ENCODE assay signal across 16 cellular contexts in the genomic region with DNA sequence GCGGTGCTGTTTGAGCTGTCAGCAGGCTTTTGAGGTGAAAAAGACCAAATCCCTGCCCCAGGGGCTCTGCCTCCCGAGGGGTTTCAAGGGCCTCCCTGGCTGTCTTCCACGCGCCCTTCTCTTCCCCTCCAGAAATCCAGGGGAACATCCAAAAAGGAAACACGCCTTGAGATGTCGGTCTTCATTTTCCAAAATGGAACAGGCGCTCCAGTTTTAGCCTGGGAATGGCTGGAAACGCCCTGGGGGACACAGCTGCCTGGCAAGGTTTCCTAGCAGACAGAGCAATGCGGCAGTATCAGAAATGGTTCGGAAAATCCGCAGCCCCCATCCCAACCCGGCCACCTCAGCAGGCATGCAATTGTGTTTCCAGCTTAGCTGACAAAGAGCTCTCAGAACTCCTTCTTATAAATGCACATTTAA. TPM values are rescaled to one million over a fixed set of nuclear protein-coding genes. Genes with fewer than 3 reads are reported as not detected.
DNase-seq lines count a peak whose midpoint lies in the region; ATAC-seq and TF ChIP-seq lines count a peak whose summit lies in the region.
"Had no signal": no experiment of that assay in that cellular context is flagged by ENCODE, and none has a peak within 500 bp of the region (broad histone marks: within the 10 kb centered on the region; RNA-seq: fewer than 3 reads in every experiment).

No MANE protein-coding gene starts in this region.

- peak overlapping the region; percentile 57; the same call in 1 of the 2 replicates for H2AFZ ChIP-seq in GM23248

- no peak overlapping the region for H3K4me2 ChIP-seq in GM23248 (ENCODE audit: unreplicated experiment)

- peaks cover 9% of the 10 kb centered on the region; the same call in 1 of the 2 replicates for H3K4me1 ChIP-seq in GM23248 (ENCODE audit: insufficient read depth)

- TF ChIP-seq CTCF in osteocyte (IDR thresholded peaks at IDR 0.05) = no peak

- no peaks in the 10 kb centered on the region for H3K36me3 ChIP-seq in GM23248 (ENCODE audit: low read depth)
- no peaks in the 10 kb centered on the region for H3K36me3 ChIP-seq in SK-N-MC (ENCODE audit: insufficient read depth, low read length)
- H3K36me3 ChIP-seq: Peyer's patch had no signal

- no peaks in the 10 kb centered on the region for H3F3A ChIP-seq in GM23248 (ENCODE audit: insufficient read depth)

- intact Hi-C loops in left cardiac atrium (cut with DNase I) = no loop called here

- H3K4me3 ChIP-seq in GM23248 (no peak overlapping the region), SK-N-MC (peak overlapping the region; percentile 41)
- H3K4me3 ChIP-seq: Peyer's patch had no signal

- H3K9me3 ChIP-seq in GM23248 (ENCODE audit: low read depth) = no peaks in the 10 kb centered on the region
- no peaks in the 10 kb centered on the region for H3K9me3 ChIP-seq in SK-N-MC (ENCODE audit: low read depth, low read length)
- H3K9me3 ChIP-seq: Peyer's patch had no signal

- no peak overlapping the region for H3K4me3 Mint-ChIP-seq in osteocyte (ENCODE audit: unreplicated experiment)
- H3K4me3 Mint-ChIP-seq: activated CD4-positive, alpha-beta T cell treated with anti-CD3 and anti-CD28 coated beads, Interleukin-2, amount 10 ng/mL, durations not matched to agents 24 days and 14 days; effector memory CD8-positive, alpha-beta T cell; T-helper 2 cell treated with Interferon-gamma antibody and Interleukin-4, amounts not matched to agents 5 μg/mL and 100 μg/mL, for 36 hours had no signal

- ATAC-seq in left cardiac atrium (peak in 1 of 2 donors; percentile 20), HG02938 (IDR thresholded peaks at IDR 0.05; ENCODE audit: unreplicated experiment) (no peak)
- ATAC-seq: effector memory CD8-positive, alpha-beta T cell had no signal

- H3K36me3 Mint-ChIP-seq in osteocyte (ENCODE audit: unreplicated experiment) = no peaks in the 10 kb centered on the region

- H3K4me1 Mint-ChIP-seq in osteocyte (ENCODE audit: unreplicated experiment) = peaks cover 49% of the 10 kb centered on the region
- H3K4me1 Mint-ChIP-seq: activated CD4-positive, alpha-beta T cell treated with anti-CD3 and anti-CD28 coated beads, Interleukin-2, amount 10 ng/mL, durations not matched to agents 24 days and 14 days had no signal

- no peaks in the 10 kb centered on the region for H3K27me3 ChIP-seq in GM23248 (replicated peaks; ENCODE audit: insufficient read depth)
- H3K27me3 ChIP-seq: Peyer's patch had no signal

- no peaks in the 10 kb centered on the region for H3K9me3 Mint-ChIP-seq in osteocyte (ENCODE audit: unreplicated experiment)
- H3K9me3 Mint-ChIP-seq: activated CD4-positive, alpha-beta T cell treated with anti-CD3 and anti-CD28 coated beads, Interleukin-2, amount 10 ng/mL, durations not matched to agents 24 days and 14 days; effector memory CD8-positive, alpha-beta T cell; T-helper 2 cell treated with Interferon-gamma antibody and Interleukin-4, amounts not matched to agents 5 μg/mL and 100 μg/mL, for 36 hours had no signal

- H3K9me2 ChIP-seq in GM23248 (ENCODE audit: insufficient read depth) = no peaks in the 10 kb centered on the region

- H3K27ac Mint-ChIP-seq in osteocyte (ENCODE audit: unreplicated experiment) = peak overlapping the region; percentile 89
- H3K27ac Mint-ChIP-seq: activated CD4-positive, alpha-beta T cell treated with anti-CD3 and anti-CD28 coated beads, Interleukin-2, amount 10 ng/mL, durations not matched to agents 24 days and 14 days; effector memory CD8-positive, alpha-beta T cell; T-helper 2 cell treated with Interferon-gamma antibody and Interleukin-4, amounts not matched to agents 5 μg/mL and 100 μg/mL, for 36 hours had no signal

- DNase-seq in GM23248 (no peak), SK-N-MC (ENCODE audit: low read depth, low spot score) (peak; percentile 40), left cardiac atrium (peak; percentile 56), osteocyte (ENCODE audit: extremely low spot score, unreplicated experiment) (peak; percentile 88), NCI-H1694 treated with DMSO at 0.1 percent for 48 hours (lab: John Stamatoyannopoulos, UW) (no peak), globus pallidus (ENCODE audit: low spot score) (no peak), NCI-H2227 (lab: John Stamatoyannopoulos, UW; ENCODE audit: unreplicated experiment) (no peak)
- DNase-seq: activated CD4-positive, alpha-beta T cell treated with anti-CD3 and anti-CD28 coated beads, Interleukin-2, amount 10 ng/mL, durations not matched to agents 24 days and 14 days; effector memory CD8-positive, alpha-beta T cell; midbrain; MV-4-11; NCI-H446; stimulated activated naive CD4-positive, alpha-beta T cell had no signal

- in situ Hi-C loops in GM23248 (cut with MboI) = no loop called here

- H3K27ac ChIP-seq in GM23248 (no peak overlapping the region), SK-N-MC (peak overlapping the region; percentile 4; the same call in 1 of the 2 replicates)

- 18% methylated on average over 12 of the region's 12 CpGs for WGBS in GM23248 (ENCODE audit: low coverage in 1 of 2, low lambda C conversion rate in 2 of 2, missing lambda C conversion rate in 2 of 2), 2 experiments

- no peaks in the 10 kb centered on the region for H3K79me2 ChIP-seq in GM23248 (ENCODE audit: insufficient read depth)

- H3K9ac ChIP-seq in GM23248 (no peak overlapping the region), SK-N-MC (ENCODE audit: insufficient read length) (no peak overlapping the region)

- H4K20me1 ChIP-seq in GM23248 (ENCODE audit: insufficient read depth) = no peaks in the 10 kb centered on the region

- no peaks in the 10 kb centered on the region for H3K27me3 Mint-ChIP-seq in osteocyte (ENCODE audit: unreplicated experiment)
- H3K27me3 Mint-ChIP-seq: effector memory CD8-positive, alpha-beta T cell had no signal

RNA-seq across cellular contexts. Expression of a gene that starts 16.6 kb away (rescaled TPM):
- 83.2 and 92.1 TPM in 2 replicates for total RNA-seq in GM23248 (2014; rRNA removed; shearing (Covaris generic))
- polyA plus RNA-seq in GM23248 (2016; fragmentation: Nextera tagmentation; extraction: Ambion mirVana) = 150 and 159 TPM in 2 replicates
- total RNA-seq in left cardiac atrium (10 to 100 TPM; 76.3 to 86.0 TPM), osteocyte (179 and 189 TPM in 2 replicates)

Comparison
In these comparisons a context has a peak if more than half of its experiments do, and no peak if none do; other contexts are left out.
1. DNase-seq: peak in SK-N-MC (single experiment), left cardiac atrium (single experiment) and osteocyte (single experiment); none in GM23248 (single experiment), NCI-H1694 treated with DMSO at 0.1 percent for 48 hours (single experiment), globus pallidus (single experiment) and NCI-H2227 (single experiment).